Comparison of ENCODE assay signal across 15 cellular contexts in the genomic region with DNA sequence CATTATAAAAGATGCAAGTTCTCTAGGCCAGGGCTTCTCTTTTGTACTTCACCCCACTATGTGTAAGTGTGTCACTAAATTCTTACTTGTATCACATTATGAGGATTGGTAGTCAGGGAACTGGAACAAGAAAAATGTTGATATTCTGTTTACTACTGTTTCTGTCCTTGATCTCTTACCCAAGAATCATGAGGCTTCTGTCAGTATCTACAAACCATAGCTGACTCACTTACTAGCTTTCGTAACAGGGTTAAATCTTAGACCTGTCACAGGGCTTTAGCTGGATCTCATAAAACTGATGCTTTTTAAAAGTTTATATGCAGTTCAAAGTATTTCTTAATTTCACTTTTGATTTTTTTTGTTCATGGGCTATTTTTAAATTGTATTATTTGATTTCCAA.
DNase-seq lines count a peak whose midpoint lies in the region; ATAC-seq and TF ChIP-seq lines count a peak whose summit lies in the region.
"Had no signal": no experiment of that assay in that cellular context is flagged by ENCODE, and none has a peak within 500 bp of the region (broad histone marks: within the 10 kb centered on the region; RNA-seq: fewer than 3 reads in every experiment).

No MANE protein-coding gene starts in this region.

- ATAC-seq in RWPE2 (ENCODE audit: low read depth) (0 out of 3 replicates have a peak, but pooled peaks have one; percentile 52), foreskin keratinocyte (peak; percentile 42)
- ATAC-seq: lower lobe of right lung had no signal

- no peaks in the 10 kb centered on the region for H3K27me3 ChIP-seq in RWPE2 (ENCODE audit: insufficient read depth, poor library complexity, severe bottlenecking)
- no peaks in the 10 kb centered on the region for H3K27me3 ChIP-seq in foreskin keratinocyte
- H3K27me3 ChIP-seq in dorsolateral prefrontal cortex: no peaks in the 10 kb centered on the region
- H3K27me3 ChIP-seq: neural progenitor cell, stomach had no signal

- DNase-seq in SIG-M5 treated with dmso at 0.1 percent for 504 hours (lab: John Stamatoyannopoulos, UW; ENCODE audit: unreplicated experiment) (peak; percentile 4), SIG-M5 (lab: John Stamatoyannopoulos, UW) (no peak), RWPE2 (ENCODE audit: low spot score) (no peak), foreskin keratinocyte (peak in 1 of 2 donors; percentile 31), NCI-H1048 (lab: John Stamatoyannopoulos, UW) (no peak), GOT3 (lab: John Stamatoyannopoulos, UW) (no peak), dorsolateral prefrontal cortex (no peak)
- DNase-seq in activated naive CD4-positive, alpha-beta T cell treated with anti-CD3 and anti-CD28 coated beads, Interleukin-2, amount 50 U/mL, for 16 hours: no peak
- DNase-seq: activated naive CD4-positive, alpha-beta T cell; caudate nucleus; lower lobe of right lung; NCI-H1105 treated with DMSO at 0.1 percent for 48 hours; small intestine; stomach had no signal

- TF ChIP-seq CTCF in RWPE2 (IDR thresholded peaks at IDR 0.05; ENCODE audit: poor library complexity, severe bottlenecking) (no peak), foreskin keratinocyte (conservative IDR thresholded peaks at IDR 0.05) (no peak), dorsolateral prefrontal cortex (IDR thresholded peaks at IDR 0.05 in 54 of 56, conservative IDR thresholded peaks at IDR 0.05 in 2 of 56; ENCODE audit: low read depth in 1 of 56, partially characterized antibody in 56 of 56) (no peak)

- no peaks in the 10 kb centered on the region for H3K36me3 ChIP-seq in RWPE2 (ENCODE audit: low read depth)
- H3K36me3 ChIP-seq: lower lobe of right lung, neural progenitor cell, stomach had no signal

- H3K4me1 ChIP-seq in RWPE2 (ENCODE audit: insufficient read depth, poor library complexity, severe bottlenecking) (no peaks in the 10 kb centered on the region), foreskin keratinocyte (no peaks in the 10 kb centered on the region)
- H3K4me1 ChIP-seq: lower lobe of right lung, neural progenitor cell, stomach had no signal

- peaks cover 5% of the 10 kb centered on the region for H3K9me3 ChIP-seq in RWPE2 (ENCODE audit: severe bottlenecking)
- H3K9me3 ChIP-seq: lower lobe of right lung had no signal

- H3K4me3 ChIP-seq in RWPE2 (ENCODE audit: severe bottlenecking) (no peak overlapping the region), dorsolateral prefrontal cortex (no peak overlapping the region)
- H3K4me3 ChIP-seq: lower lobe of right lung, neural progenitor cell, stomach had no signal

- intact Hi-C loops in dorsolateral prefrontal cortex (cut with DNase I): no loop called here

- H3K27ac ChIP-seq in RWPE2 (ENCODE audit: poor library complexity, severe bottlenecking): no peak overlapping the region
- no peak overlapping the region for H3K27ac ChIP-seq in foreskin keratinocyte
- H3K27ac ChIP-seq in dorsolateral prefrontal cortex: no peak overlapping the region
- H3K27ac ChIP-seq: lower lobe of right lung, neural progenitor cell had no signal
